8 cellular contexts compared by ENCODE assay signal in genomic region chr16:48231675-48232214, GRCh38. TPM values are rescaled to one million over a fixed set of nuclear protein-coding genes. Genes with fewer than 3 reads are reported as not detected.
DNase-seq lines count a peak whose midpoint lies in the region; ATAC-seq and TF ChIP-seq lines count a peak whose summit lies in the region.

No MANE protein-coding gene starts in this region.

- H3K4me3 ChIP-seq in upper lobe of left lung = no peak overlapping the region

- peak in 4 of 6 experiments; percentile 19 to 32 (median 27) for TF ChIP-seq CTCF in upper lobe of left lung (IDR thresholded peaks at IDR 0.05)

- H3K4me1 ChIP-seq in upper lobe of left lung = no peaks in the 10 kb centered on the region

- DNase-seq in EH (ENCODE audit: low read depth) (peak; percentile 38), NCI-H1105 (lab: John Stamatoyannopoulos, UW) (peak; percentile 10), iris pigment epithelial cell (ENCODE audit: low read depth) (peak; percentile 65), upper lobe of left lung (no peak), NCI-H187 treated with DMSO at 0.1 percent for 48 hours (lab: John Stamatoyannopoulos, UW) (no peak), NCI-H2107 (lab: John Stamatoyannopoulos, UW) (no peak)
- peak; percentile 5 for DNase-seq in activated naive CD4-positive, alpha-beta T cell treated with Interleukin-2 at 50 U/mL for 16 hours

- H3K36me3 ChIP-seq in upper lobe of left lung = no peaks in the 10 kb centered on the region

- H3K9me3 ChIP-seq in upper lobe of left lung = no peaks in the 10 kb centered on the region

- no peak overlapping the region for H3K27ac ChIP-seq in upper lobe of left lung

- TF ChIP-seq EP300 in upper lobe of left lung (IDR thresholded peaks at IDR 0.05) = no peak

- H3K27me3 ChIP-seq in upper lobe of left lung = no peaks in the 10 kb centered on the region

- 38 to 43% methylated on average over 9 of the region's 9 CpGs for WGBS in upper lobe of left lung, 2 donors

- no peak for TF ChIP-seq POLR2A in upper lobe of left lung (IDR thresholded peaks at IDR 0.05)

- peak; percentile 83 for ATAC-seq in GM21529 (IDR thresholded peaks at IDR 0.05; ENCODE audit: unreplicated experiment)
- peak in 1 of 2 donors; percentile 53 for ATAC-seq in upper lobe of left lung (ENCODE audit: low FRiP score in 2 of 2)

RNA-seq across cellular contexts. Expression of gene LONP2, which starts 12.4 kb away (rescaled TPM):
- total RNA-seq in upper lobe of left lung = 100 to 1,000 TPM in 1 of 6 donors, 10 to 100 TPM in 5; 47.9 to 104 (median 57.8) TPM

RNA-seq across cellular contexts. Expression of gene ABCC11, which starts 15.6 kb away (rescaled TPM):
- under 1 TPM in 4 of 6 donors, not detected in 2; 0.15 to 0.33 (median 0.21) TPM for total RNA-seq in upper lobe of left lung

Comparison
In these comparisons a context has a peak if more than half of its experiments do, and no peak if none do; other contexts are left out.
1. DNase-seq: peak in EH (single experiment), NCI-H1105 (single experiment), activated naive CD4-positive, alpha-beta T cell treated with Interleukin-2 at 50 U/mL for 16 hours (single experiment) and iris pigment epithelial cell (single experiment); none in upper lobe of left lung (0 of 2), NCI-H187 treated with DMSO at 0.1 percent for 48 hours (single experiment) and NCI-H2107 (single experiment).